7 cellular contexts compared by ENCODE assay signal in the genomic region with DNA sequence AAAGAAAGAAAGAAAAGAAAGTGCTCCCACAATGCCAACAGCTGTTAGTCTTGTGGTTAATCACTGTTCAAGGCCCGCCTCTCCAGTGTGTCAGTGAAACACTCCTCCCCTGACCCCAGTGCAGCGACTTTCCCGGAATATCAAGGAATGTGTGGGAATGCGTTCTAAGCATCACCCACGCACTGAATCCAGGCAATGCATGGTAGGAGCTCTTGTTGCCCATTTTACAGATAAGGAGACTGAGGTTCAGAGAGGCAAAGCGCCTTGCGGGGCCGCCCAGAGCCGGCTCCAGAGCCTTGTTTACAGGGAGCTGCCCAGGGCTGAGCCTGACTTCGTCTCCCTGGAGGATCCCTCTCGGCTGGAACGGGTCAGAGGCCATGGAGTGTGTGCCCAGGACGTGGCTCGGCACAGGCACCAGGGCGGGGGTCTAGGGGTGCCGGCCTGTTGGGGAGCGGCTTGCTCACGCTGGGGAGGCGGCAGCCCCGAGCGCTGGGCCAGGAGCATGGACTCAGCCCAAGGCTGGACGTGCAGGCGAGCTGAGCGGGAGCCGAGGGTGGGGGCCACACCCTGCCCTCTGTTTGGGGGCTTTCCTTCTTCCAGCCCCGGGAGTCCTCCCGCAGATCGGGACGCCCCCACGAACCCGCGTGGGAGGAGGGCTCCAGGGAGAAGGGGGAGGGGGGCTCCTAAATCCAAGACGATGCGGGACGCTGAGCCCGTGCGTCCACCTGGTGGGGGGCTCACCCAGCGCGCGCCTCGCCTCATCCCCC. TPM values are rescaled to one million over a fixed set of nuclear protein-coding genes. Genes with fewer than 3 reads are reported as not detected.
DNase-seq lines count a peak whose midpoint lies in the region; ATAC-seq and TF ChIP-seq lines count a peak whose summit lies in the region.

No MANE protein-coding gene starts in this region.

- peak overlapping the region; percentile 85 to 94 (median 92) for H3K4me3 Mint-ChIP-seq in IgD-negative memory B cell

- peaks cover 15% of the 10 kb centered on the region for H3K36me3 Mint-ChIP-seq in IgD-negative memory B cell

- TF ChIP-seq CTCF in GM13976 (IDR thresholded peaks at IDR 0.05; ENCODE audit: borderline replicate concordance, control extremely low read depth, extremely low read depth, insufficient read depth, missing control alignments): no peak

- H3K9me3 ChIP-seq in adipocyte (ENCODE audit: control insufficient read depth, low read length): no peaks in the 10 kb centered on the region

- DNase-seq in GM13976 (ENCODE audit: low spot score) (peak; percentile 73), adipocyte (ENCODE audit: low read depth) (peak; percentile 75), left cardiac atrium (peak; percentile 77), retina (peak; percentile 73)
- DNase-seq in activated effector memory CD4-positive, alpha-beta T cell treated with Interleukin-2 at 50 U/mL for 16 hours: no peak

- no peaks in the 10 kb centered on the region for H3K9me3 Mint-ChIP-seq in IgD-negative memory B cell

- H3K27me3 ChIP-seq in adipocyte (replicated peaks; ENCODE audit: control insufficient read depth, insufficient read depth, low read length): no peaks in the 10 kb centered on the region

- intact Hi-C loops in left cardiac atrium (cut with DNase I): no loop called here

- H3K4me1 ChIP-seq in adipocyte (ENCODE audit: control insufficient read depth, insufficient read depth, low read length): peaks cover 45% of the 10 kb centered on the region

- H3K27me3 Mint-ChIP-seq in IgD-negative memory B cell: no peaks in the 10 kb centered on the region

- in situ Hi-C loops in GM13976 (cut with MboI; ENCODE audit: low sequenced_read_pairs, unreplicated experiment): no loop called here

- H3K27ac Mint-ChIP-seq in IgD-negative memory B cell: peak overlapping the region; percentile 63 to 89 (median 86)

- H3K9ac ChIP-seq in adipocyte (ENCODE audit: low read length): peak overlapping the region; percentile 100

- H3K4me3 ChIP-seq in adipocyte (ENCODE audit: low read length): peak overlapping the region; percentile 92

- peaks cover 14 to 34% (median 27%) of the 10 kb centered on the region in 3 donors for H3K4me1 Mint-ChIP-seq in IgD-negative memory B cell

- ATAC-seq in left cardiac atrium (peak; percentile 51 to 63), HG03039 (IDR thresholded peaks at IDR 0.05; ENCODE audit: unreplicated experiment) (no peak)

- peaks cover 29% of the 10 kb centered on the region for H3K36me3 ChIP-seq in adipocyte (ENCODE audit: control insufficient read depth, insufficient read depth, low read length, severe bottlenecking)

RNA-seq across cellular contexts. Expression of a gene that starts 0.8 kb away (rescaled TPM):
- polyA plus RNA-seq in IgD-negative memory B cell: 38.9 TPM
- total RNA-seq in left cardiac atrium: 10 to 100 TPM; 56.7 to 71.7 TPM

RNA-seq across cellular contexts. Expression of a gene that starts 18.2 kb away (rescaled TPM):
- 32.5 TPM for polyA plus RNA-seq in IgD-negative memory B cell
- total RNA-seq in left cardiac atrium: 10 to 100 TPM; 35.8 to 49.9 TPM

RNA-seq across cellular contexts. Expression of a gene that starts 21.1 kb away (rescaled TPM):
- 0.10 TPM for polyA plus RNA-seq in IgD-negative memory B cell
- 100 to 1,000 TPM; 593 to 626 TPM for total RNA-seq in left cardiac atrium

RNA-seq across cellular contexts. Expression of a gene that starts 32.0 kb away (rescaled TPM):
- polyA plus RNA-seq in IgD-negative memory B cell: 1.1 TPM
- under 1 TPM; 0.50 to 0.99 TPM for total RNA-seq in left cardiac atrium

RNA-seq across cellular contexts. Expression of a gene that starts 39.0 kb away (rescaled TPM):
- polyA plus RNA-seq in IgD-negative memory B cell: 44.9 TPM
- total RNA-seq in left cardiac atrium: 10 to 100 TPM; 14.7 to 18.3 TPM
